2 cellular contexts compared by ENCODE assay signal in genomic region chr21:41750532-41751151, GRCh38.
A peak's percentile ranks its signal among the peaks of the same experiment; 100 is the strongest.
TF ChIP-seq lines count a peak whose summit lies in the region.

No MANE protein-coding gene starts in this region.

TF ChIP-seq in HEK293, 187 proteins besides CTCF, POLR2A, EP300 and RAD21 (continued from another document and continues in another):
- TF ChIP-seq, protein P1, sequence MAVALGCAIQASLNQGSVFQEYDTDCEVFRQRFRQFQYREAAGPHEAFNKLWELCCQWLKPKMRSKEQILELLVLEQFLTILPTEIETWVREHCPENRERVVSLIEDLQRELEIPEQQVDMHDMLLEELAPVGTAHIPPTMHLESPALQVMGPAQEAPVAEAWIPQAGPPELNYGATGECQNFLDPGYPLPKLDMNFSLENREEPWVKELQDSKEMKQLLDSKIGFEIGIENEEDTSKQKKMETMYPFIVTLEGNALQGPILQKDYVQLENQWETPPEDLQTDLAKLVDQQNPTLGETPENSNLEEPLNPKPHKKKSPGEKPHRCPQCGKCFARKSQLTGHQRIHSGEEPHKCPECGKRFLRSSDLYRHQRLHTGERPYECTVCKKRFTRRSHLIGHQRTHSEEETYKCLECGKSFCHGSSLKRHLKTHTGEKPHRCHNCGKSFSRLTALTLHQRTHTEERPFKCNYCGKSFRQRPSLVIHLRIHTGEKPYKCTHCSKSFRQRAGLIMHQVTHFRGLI (tag by site-specific recombination; IDR thresholded peaks at IDR 0.05), result no peak
- TF ChIP-seq ZNF175 (tag by site-specific recombination; IDR thresholded peaks at IDR 0.05) (no peak), ZNF48 (tag by site-specific recombination; IDR thresholded peaks at IDR 0.05) (no peak), ZNF776 (tag by site-specific recombination; IDR thresholded peaks at IDR 0.05; ENCODE audit: borderline replicate concordance) (no peak), HIC1 (tag by site-specific recombination; IDR thresholded peaks at IDR 0.05) (no peak), ZNF600 (tag by site-specific recombination; IDR thresholded peaks at IDR 0.05) (no peak), ZNF777 (tag by site-specific recombination; IDR thresholded peaks at IDR 0.05; ENCODE audit: borderline replicate concordance) (no peak), ZBTB48 (tag by site-specific recombination; IDR thresholded peaks at IDR 0.05) (no peak), ZNF423 (tag by site-specific recombination; IDR thresholded peaks at IDR 0.05) (no peak), ZNF624 (tag by site-specific recombination; IDR thresholded peaks at IDR 0.05) (no peak), ZNF426 (tag by site-specific recombination; IDR thresholded peaks at IDR 0.05) (no peak), ZNF223 (tag by site-specific recombination; IDR thresholded peaks at IDR 0.05) (no peak), ZNF214 (tag by site-specific recombination; IDR thresholded peaks at IDR 0.05; ENCODE audit: borderline replicate concordance) (no peak), ZNF830 (tag by site-specific recombination; IDR thresholded peaks at IDR 0.05; ENCODE audit: low read depth) (no peak), ZNF549 (tag by site-specific recombination; IDR thresholded peaks at IDR 0.05) (no peak), MEIS1 (CRISPR knock-in tag; IDR thresholded peaks at IDR 0.05; ENCODE audit: borderline replicate concordance) (no peak), ZNF37A (tag by site-specific recombination; IDR thresholded peaks at IDR 0.05) (no peak), HOXC10 (CRISPR knock-in tag; IDR thresholded peaks at IDR 0.05) (no peak), WT1 (tag by site-specific recombination; IDR thresholded peaks at IDR 0.05) (no peak), GLIS1 (tag by site-specific recombination; IDR thresholded peaks at IDR 0.05) (peak; percentile 66), TCF7L2 (IDR thresholded peaks at IDR 0.05; ENCODE audit: borderline replicate concordance, low read depth, low read length) (no peak), ZEB2 (tag by site-specific recombination; IDR thresholded peaks at IDR 0.05) (0 out of 2 replicates have a peak, but pooled peaks have one; percentile 30), ZNF184 (tag by site-specific recombination; IDR thresholded peaks at IDR 0.05) (no peak), ZNF341 (tag by site-specific recombination; IDR thresholded peaks at IDR 0.05; ENCODE audit: low read depth) (no peak), ZNF529 (tag by site-specific recombination; IDR thresholded peaks at IDR 0.05; ENCODE audit: insufficient replicate concordance) (no peak), ZSCAN23 (tag by site-specific recombination; IDR thresholded peaks at IDR 0.05) (no peak), SETDB1 (IDR thresholded peaks at IDR 0.05; ENCODE audit: insufficient read length, low read length) (no peak), ZNF610 (tag by site-specific recombination; IDR thresholded peaks at IDR 0.05; ENCODE audit: borderline replicate concordance) (no peak), ZBTB20 (tag by site-specific recombination; IDR thresholded peaks at IDR 0.05) (no peak), IKZF3 (tag by site-specific recombination; IDR thresholded peaks at IDR 0.05) (no peak), BCL11B (tag by site-specific recombination; IDR thresholded peaks at IDR 0.05; ENCODE audit: low read depth) (no peak), OVOL3 (tag by site-specific recombination; IDR thresholded peaks at IDR 0.05) (no peak), ZNF629 (tag by site-specific recombination; IDR thresholded peaks at IDR 0.05) (no peak), ZNF202 (tag by site-specific recombination; IDR thresholded peaks at IDR 0.05; ENCODE audit: borderline replicate concordance) (no peak)
- TF ChIP-seq, protein P2, sequence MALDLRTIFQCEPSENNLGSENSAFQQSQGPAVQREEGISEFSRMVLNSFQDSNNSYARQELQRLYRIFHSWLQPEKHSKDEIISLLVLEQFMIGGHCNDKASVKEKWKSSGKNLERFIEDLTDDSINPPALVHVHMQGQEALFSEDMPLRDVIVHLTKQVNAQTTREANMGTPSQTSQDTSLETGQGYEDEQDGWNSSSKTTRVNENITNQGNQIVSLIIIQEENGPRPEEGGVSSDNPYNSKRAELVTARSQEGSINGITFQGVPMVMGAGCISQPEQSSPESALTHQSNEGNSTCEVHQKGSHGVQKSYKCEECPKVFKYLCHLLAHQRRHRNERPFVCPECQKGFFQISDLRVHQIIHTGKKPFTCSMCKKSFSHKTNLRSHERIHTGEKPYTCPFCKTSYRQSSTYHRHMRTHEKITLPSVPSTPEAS (tag by site-specific recombination; IDR thresholded peaks at IDR 0.05), result no peak
- TF ChIP-seq, protein P3, sequence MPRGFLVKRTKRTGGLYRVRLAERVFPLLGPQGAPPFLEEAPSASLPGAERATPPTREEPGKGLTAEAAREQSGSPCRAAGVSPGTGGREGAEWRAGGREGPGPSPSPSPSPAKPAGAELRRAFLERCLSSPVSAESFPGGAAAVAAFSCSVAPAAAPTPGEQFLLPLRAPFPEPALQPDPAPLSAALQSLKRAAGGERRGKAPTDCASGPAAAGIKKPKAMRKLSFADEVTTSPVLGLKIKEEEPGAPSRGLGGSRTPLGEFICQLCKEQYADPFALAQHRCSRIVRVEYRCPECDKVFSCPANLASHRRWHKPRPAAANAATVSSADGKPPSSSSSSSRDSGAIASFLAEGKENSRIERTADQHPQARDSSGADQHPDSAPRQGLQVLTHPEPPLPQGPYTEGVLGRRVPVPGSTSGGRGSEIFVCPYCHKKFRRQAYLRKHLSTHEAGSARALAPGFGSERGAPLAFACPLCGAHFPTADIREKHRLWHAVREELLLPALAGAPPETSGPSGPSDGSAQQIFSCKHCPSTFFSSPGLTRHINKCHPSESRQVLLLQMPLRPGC (tag by site-specific recombination; IDR thresholded peaks at IDR 0.05), result 0 out of 2 replicates have a peak, but pooled peaks have one; percentile 30

TF ChIP-seq in SK-N-SH treated with all-trans-retinoic acid at 6 μM for 48 hours, 23 proteins besides CTCF, POLR2A, EP300 and RAD21 (continued from another document):
- TF ChIP-seq TCF4 (CRISPR knock-in tag; IDR thresholded peaks at IDR 0.05; ENCODE audit: borderline replicate concordance) (no peak), ZFP30 (CRISPR knock-in tag; IDR thresholded peaks at IDR 0.05) (no peak), GLIS3 (CRISPR knock-in tag; IDR thresholded peaks at IDR 0.05) (no peak), ZFP3 (CRISPR knock-in tag; IDR thresholded peaks at IDR 0.05) (no peak), RARB (CRISPR knock-in tag; IDR thresholded peaks at IDR 0.05) (no peak), BACH2 (CRISPR knock-in tag; IDR thresholded peaks at IDR 0.05; ENCODE audit: borderline replicate concordance) (no peak), ZC3H10 (CRISPR knock-in tag; IDR thresholded peaks at IDR 0.05) (no peak)
